In genomic region chr6:20497200-20497820, GRCh38 we compare ENCODE assay signal across 15 cellular contexts. TPM values are rescaled to one million over a fixed set of nuclear protein-coding genes. Genes with fewer than 3 reads are reported as not detected.
DNase-seq lines count a peak whose midpoint lies in the region; ATAC-seq and TF ChIP-seq lines count a peak whose summit lies in the region.
"Had no signal": no experiment of that assay in that cellular context is flagged by ENCODE, and none has a peak within 500 bp of the region (broad histone marks: within the 10 kb centered on the region; RNA-seq: fewer than 3 reads in every experiment).

No MANE protein-coding gene starts in this region.

- peaks cover 5 to 8% of the 10 kb centered on the region in 2 donors for H3K36me3 Mint-ChIP-seq in CD14-positive monocyte
- peaks cover 7% of the 10 kb centered on the region for H3K36me3 Mint-ChIP-seq in dendritic cell treated with granulocyte-macrophage colony-stimulating factor and Interleukin-4, amounts not matched to agents 40 ng/mL and 50 ng/mL, for 4 days (ENCODE audit: low read depth)
- peaks cover 0 to 7% (median 6%) of the 10 kb centered on the region in 3 donors for H3K36me3 Mint-ChIP-seq in CD8-positive, alpha-beta memory T cell
- H3K36me3 Mint-ChIP-seq: activated CD4-positive, alpha-beta memory T cell treated with anti-CD3 and anti-CD28 coated beads for 36 hours had no signal

- no peak overlapping the region for H3K4me3 ChIP-seq in mesenchymal stem cell (ENCODE audit: insufficient read depth in 1 of 2, low read depth in 1 of 2, low read length in 2 of 2)
- H3K4me3 ChIP-seq in CD8-positive, alpha-beta memory T cell (ENCODE audit: low read length) = no peak overlapping the region
- no peak overlapping the region for H3K4me3 ChIP-seq in PC-3 (ENCODE audit: low read length)
- H3K4me3 ChIP-seq: prostate gland had no signal

- H3K4me3 Mint-ChIP-seq in CD14-positive monocyte = no peak overlapping the region
- H3K4me3 Mint-ChIP-seq in dendritic cell treated with granulocyte-macrophage colony-stimulating factor and Interleukin-4, amounts not matched to agents 40 ng/mL and 50 ng/mL, for 4 days = no peak overlapping the region
- no peak overlapping the region for H3K4me3 Mint-ChIP-seq in CD8-positive, alpha-beta memory T cell
- H3K4me3 Mint-ChIP-seq: activated CD4-positive, alpha-beta memory T cell treated with anti-CD3 and anti-CD28 coated beads for 36 hours; activated T-helper 1 cell treated with anti-CD3 and anti-CD28 coated beads, Interleukin-12 subunit alpha, Interleukin-12 subunit beta, Interleukin-2, Interleukin-4 antibody, amounts not matched to agents 30 ng/mL and 10 ng/mL and 1 ng/mL, durations not matched to agents 14 hours and 24 hours and 36 hours had no signal

- H2BK12ac ChIP-seq in mesenchymal stem cell (ENCODE audit: low read length in 2 of 2) = no peak overlapping the region

- H2BK15ac ChIP-seq in mesenchymal stem cell (ENCODE audit: low read depth, poor library complexity, severe bottlenecking) = no peak overlapping the region

- H2AK5ac ChIP-seq in mesenchymal stem cell (ENCODE audit: low read length, severe bottlenecking) = no peak overlapping the region

- H2AFZ ChIP-seq in mesenchymal stem cell (ENCODE audit: low read depth, low read length) (no peak overlapping the region), PC-3 (ENCODE audit: low read length) (no peak overlapping the region)

- no peak overlapping the region for H2BK5ac ChIP-seq in mesenchymal stem cell (ENCODE audit: low read depth, low read length, poor library complexity, severe bottlenecking)

- H3K9me3 ChIP-seq in mesenchymal stem cell (ENCODE audit: control insufficient read depth, low read length) (no peaks in the 10 kb centered on the region), PC-3 (ENCODE audit: low read length) (no peaks in the 10 kb centered on the region)
- no peaks in the 10 kb centered on the region for H3K9me3 ChIP-seq in CD8-positive, alpha-beta memory T cell (ENCODE audit: low read length)
- H3K9me3 ChIP-seq: prostate gland had no signal

- H3K79me1 ChIP-seq in mesenchymal stem cell (replicated peaks; ENCODE audit: low read length, poor library complexity, severe bottlenecking) = no peaks in the 10 kb centered on the region

- no peak overlapping the region for H4K91ac ChIP-seq in mesenchymal stem cell (ENCODE audit: low read length)

- peaks cover 0 to 7% of the 10 kb centered on the region in 2 experiments for H3K36me3 ChIP-seq in mesenchymal stem cell (ENCODE audit: control insufficient read depth in 1 of 2, insufficient read depth in 2 of 2, low read depth in 1 of 2, low read length in 2 of 2)
- no peaks in the 10 kb centered on the region for H3K36me3 ChIP-seq in CD8-positive, alpha-beta memory T cell (ENCODE audit: insufficient read depth, low read length)
- peaks cover 3% of the 10 kb centered on the region; the same call in 1 of the 2 replicates for H3K36me3 ChIP-seq in PC-3 (ENCODE audit: low read depth, low read length)
- H3K36me3 ChIP-seq: prostate gland had no signal

- H3K9me3 Mint-ChIP-seq in CD14-positive monocyte = no peaks in the 10 kb centered on the region
- H3K9me3 Mint-ChIP-seq in dendritic cell treated with granulocyte-macrophage colony-stimulating factor and Interleukin-4, amounts not matched to agents 40 ng/mL and 50 ng/mL, for 4 days = no peaks in the 10 kb centered on the region
- no peaks in the 10 kb centered on the region for H3K9me3 Mint-ChIP-seq in CD8-positive, alpha-beta memory T cell
- H3K9me3 Mint-ChIP-seq: activated CD4-positive, alpha-beta memory T cell treated with anti-CD3 and anti-CD28 coated beads for 36 hours; activated T-helper 1 cell treated with anti-CD3 and anti-CD28 coated beads, Interleukin-12 subunit alpha, Interleukin-12 subunit beta, Interleukin-2, Interleukin-4 antibody, amounts not matched to agents 30 ng/mL and 10 ng/mL and 1 ng/mL, durations not matched to agents 14 hours and 24 hours and 36 hours had no signal

- no peak overlapping the region for H3K4ac ChIP-seq in mesenchymal stem cell (ENCODE audit: low read depth in 1 of 2, low read length in 2 of 2)

- no peak overlapping the region for H4K8ac ChIP-seq in mesenchymal stem cell (ENCODE audit: low read length)

- H3F3A ChIP-seq in PC-3 (ENCODE audit: low read length, unreplicated experiment) = no peaks in the 10 kb centered on the region

- H3K79me2 ChIP-seq in PC-3 (ENCODE audit: low read length) = no peaks in the 10 kb centered on the region

- CTCF ChIA-PET in CD8-positive, alpha-beta memory T cell (lab: Charles Lee) = no interaction called here
- CTCF ChIA-PET in PC-3 (lab: Charles Lee) = no interaction called here

- H3K27me3 ChIP-seq in mesenchymal stem cell (ENCODE audit: control insufficient read depth in 1 of 2, insufficient read depth in 1 of 2, low read length in 2 of 2) = no peaks in the 10 kb centered on the region
- H3K27me3 ChIP-seq in CD8-positive, alpha-beta memory T cell (ENCODE audit: insufficient read depth, low read length, poor library complexity, severe bottlenecking) = no peaks in the 10 kb centered on the region
- no peaks in the 10 kb centered on the region for H3K27me3 ChIP-seq in PC-3 (ENCODE audit: low read length)

- H2BK120ac ChIP-seq in mesenchymal stem cell (ENCODE audit: low read depth, low read length) = no peak overlapping the region

- H3K4me1 ChIP-seq in mesenchymal stem cell (ENCODE audit: control insufficient read depth, insufficient read depth, low read depth, low read length) = no peaks in the 10 kb centered on the region
- H3K4me1 ChIP-seq in CD8-positive, alpha-beta memory T cell (ENCODE audit: insufficient read depth, low read length) = no peaks in the 10 kb centered on the region
- no peaks in the 10 kb centered on the region for H3K4me1 ChIP-seq in PC-3 (ENCODE audit: insufficient read depth, low read length)
- H3K4me1 ChIP-seq: prostate gland had no signal

- no peak for ATAC-seq in PC-3

- no peak overlapping the region for H3K23ac ChIP-seq in mesenchymal stem cell (ENCODE audit: low read length in 2 of 2)

- no peak for DNase-seq in CD14-positive monocyte (ENCODE audit: low spot score)
- DNase-seq in Kasumi-1 (lab: John Stamatoyannopoulos, UW) = peak; percentile 10 to 24
- peak; percentile 29 for DNase-seq in mesenchymal stem cell
- no peak for DNase-seq in CD8-positive, alpha-beta memory T cell
- no peak for DNase-seq in activated effector memory CD4-positive, alpha-beta T cell treated with Interleukin-2 at 50 U/mL for 16 hours
- no peak for DNase-seq in NCI-H1048 (lab: John Stamatoyannopoulos, UW)
- DNase-seq in PC-3 = no peak
- DNase-seq: activated CD4-positive, alpha-beta memory T cell treated with anti-CD3 and anti-CD28 coated beads for 36 hours; C1 segment of cervical spinal cord; NCI-H1092 treated with DMSO at 0.1 percent for 48 hours; NCI-H2227 treated with DMSO at 0.1 percent for 48 hours; OCI-M1 had no signal

- WGBS in mesenchymal stem cell = 95% methylated on average over 6 of the region's 6 CpGs

- peaks cover 7% of the 10 kb centered on the region; the same call in 1 of the 2 replicates for H4K20me1 ChIP-seq in PC-3 (ENCODE audit: low read length)

- peak overlapping the region in 5 of 7 donors; percentile 54 to 89 (median 79) for H3K27ac Mint-ChIP-seq in CD14-positive monocyte
- peak overlapping the region; percentile 87 for H3K27ac Mint-ChIP-seq in dendritic cell treated with granulocyte-macrophage colony-stimulating factor and Interleukin-4, amounts not matched to agents 40 ng/mL and 50 ng/mL, for 4 days
- no peak overlapping the region for H3K27ac Mint-ChIP-seq in CD8-positive, alpha-beta memory T cell
- H3K27ac Mint-ChIP-seq: activated CD4-positive, alpha-beta memory T cell treated with anti-CD3 and anti-CD28 coated beads for 36 hours; activated T-helper 1 cell treated with anti-CD3 and anti-CD28 coated beads, Interleukin-12 subunit alpha, Interleukin-12 subunit beta, Interleukin-2, Interleukin-4 antibody, amounts not matched to agents 30 ng/mL and 10 ng/mL and 1 ng/mL, durations not matched to agents 14 hours and 24 hours and 36 hours had no signal

- no peak overlapping the region for H3K4me2 ChIP-seq in mesenchymal stem cell (ENCODE audit: low read length, poor library complexity, severe bottlenecking)
- no peak overlapping the region for H3K4me2 ChIP-seq in PC-3 (ENCODE audit: low read length)

- H3K9ac ChIP-seq in mesenchymal stem cell (ENCODE audit: low read length) = no peak overlapping the region
- no peak overlapping the region for H3K9ac ChIP-seq in PC-3 (ENCODE audit: low read length)

- H3K27me3 Mint-ChIP-seq in CD14-positive monocyte (ENCODE audit: low read depth in 3 of 3) = no peaks in the 10 kb centered on the region
- H3K27me3 Mint-ChIP-seq in dendritic cell treated with granulocyte-macrophage colony-stimulating factor and Interleukin-4, amounts not matched to agents 40 ng/mL and 50 ng/mL, for 4 days = no peaks in the 10 kb centered on the region
- peaks cover 0 to 2% of the 10 kb centered on the region in 2 donors for H3K27me3 Mint-ChIP-seq in CD8-positive, alpha-beta memory T cell
- H3K27me3 Mint-ChIP-seq: activated CD4-positive, alpha-beta memory T cell treated with anti-CD3 and anti-CD28 coated beads for 36 hours had no signal

- peaks cover 40% of the 10 kb centered on the region for H3K4me1 Mint-ChIP-seq in CD14-positive monocyte
- peaks cover 39% of the 10 kb centered on the region for H3K4me1 Mint-ChIP-seq in dendritic cell treated with granulocyte-macrophage colony-stimulating factor and Interleukin-4, amounts not matched to agents 40 ng/mL and 50 ng/mL, for 4 days (ENCODE audit: low read depth)
- H3K4me1 Mint-ChIP-seq in CD8-positive, alpha-beta memory T cell = no peaks in the 10 kb centered on the region

- TF ChIP-seq CTCF in CD14-positive monocyte (IDR thresholded peaks at IDR 0.05) = no peak
- no peak for TF ChIP-seq CTCF in PC-3 (conservative IDR thresholded peaks at IDR 0.05; ENCODE audit: low read depth, low read length)

- POLR2A ChIA-PET in CD8-positive, alpha-beta memory T cell (lab: Charles Lee) = no interaction called here
- POLR2A ChIA-PET in PC-3 (lab: Charles Lee; ENCODE audit: unreplicated experiment) = no interaction called here

- H3K14ac ChIP-seq in mesenchymal stem cell (ENCODE audit: low read length in 2 of 2) = no peak overlapping the region

- intact Hi-C loops in CD14-positive monocyte (cut with micrococcal nuclease) (no loop called here), PC-3 (cut with micrococcal nuclease) (no loop called here)
- intact Hi-C loops in dendritic cell treated with granulocyte-macrophage colony-stimulating factor and Interleukin-4, amounts not matched to agents 40 ng/mL and 50 ng/mL, for 4 days (cut with micrococcal nuclease) = no loop called here

- H3K27ac ChIP-seq in mesenchymal stem cell (ENCODE audit: low read length, poor library complexity, severe bottlenecking) (no peak overlapping the region), PC-3 (ENCODE audit: low read length) (no peak overlapping the region)
- no peak overlapping the region for H3K27ac ChIP-seq in CD8-positive, alpha-beta memory T cell (ENCODE audit: low read depth, low read length)
- H3K27ac ChIP-seq: prostate gland had no signal

- H3K18ac ChIP-seq in mesenchymal stem cell (ENCODE audit: low read depth in 1 of 2, low read length in 2 of 2) = no peak overlapping the region

- no peaks in the 10 kb centered on the region for H3K9me2 ChIP-seq in PC-3 (replicated peaks; ENCODE audit: low read length)

- no TSS peak for BruUV-seq in PC-3 (replicated peaks; lab: Mats Ljungman, UMichigan)

RNA-seq across cellular contexts. Expression of gene CDKAL1, which starts 36.9 kb away (rescaled TPM):
- 10 to 100 TPM in 1 of 2 donors, 1 to 10 TPM in 1; 8.3 to 12.4 TPM for polyA plus RNA-seq in CD14-positive monocyte
- 5.7 TPM for polyA plus RNA-seq in mesenchymal stem cell (2013, experiment 1 of 2)
- polyA plus RNA-seq in mesenchymal stem cell (2013, experiment 2 of 2) = 5.8 TPM
- total RNA-seq in CD8-positive, alpha-beta memory T cell = 10 to 100 TPM; 29.6 to 30.2 TPM
- polyA plus RNA-seq in CD8-positive, alpha-beta memory T cell = 26.7 TPM
- total RNA-seq in PC-3 (2014; rRNA removed) = 13.8 and 14.9 TPM in 2 replicates

Comparison
In these comparisons a context has a peak if more than half of its experiments do, and no peak if none do; other contexts are left out.
1. DNase-seq: peak in Kasumi-1 (2 of 2) and mesenchymal stem cell (single experiment); none in CD14-positive monocyte (single experiment), CD8-positive, alpha-beta memory T cell (0 of 5), activated effector memory CD4-positive, alpha-beta T cell treated with Interleukin-2 at 50 U/mL for 16 hours (single experiment), NCI-H1048 (single experiment) and PC-3 (single experiment).
2. H3K27ac Mint-ChIP-seq: peak in CD14-positive monocyte (5 of 7) and dendritic cell treated with granulocyte-macrophage colony-stimulating factor and Interleukin-4, amounts not matched to agents 40 ng/mL and 50 ng/mL, for 4 days (single experiment); none in CD8-positive, alpha-beta memory T cell (0 of 8).